In genomic region chr14:67602995-67603545, GRCh38 we compare ENCODE assay signal across 14 cellular contexts.
DNase-seq lines count a peak whose midpoint lies in the region; ATAC-seq lines count a peak whose summit lies in the region.
"Had no signal": no experiment of that assay in that cellular context is flagged by ENCODE, and none has a peak within 500 bp of the region (broad histone marks: within the 10 kb centered on the region; RNA-seq: fewer than 3 reads in every experiment).

No MANE protein-coding gene starts in this region.

- peak; percentile 56 for ATAC-seq in GM18861 (IDR thresholded peaks at IDR 0.05; ENCODE audit: unreplicated experiment)
- peak; percentile 76 for ATAC-seq in GM21786 (IDR thresholded peaks at IDR 0.05; ENCODE audit: unreplicated experiment)
- peak; percentile 52 for ATAC-seq in HG03457 (IDR thresholded peaks at IDR 0.05; ENCODE audit: unreplicated experiment)

- DNase-seq in kidney glomerular epithelial cell (lab: John Stamatoyannopoulos, UW) (peak; percentile 17), NCI-H128 (lab: John Stamatoyannopoulos, UW; ENCODE audit: unreplicated experiment) (no peak), NCI-H1930 (lab: John Stamatoyannopoulos, UW) (no peak)
- no peak for DNase-seq in stimulated activated CD4-positive, alpha-beta T cell treated with anti-CD3 and anti-CD28 coated beads, Interleukin-1b, Interleukin-23, amount 100 ng/mL, for 48 hours
- no peak for DNase-seq in effector CD4-positive, alpha-beta T cell
- DNase-seq: amniotic stem cell; DMS153; NCI-H1417 treated with DMSO at 0.1 percent for 48 hours; RPMI8226; stimulated activated CD4-positive, alpha-beta T cell treated with anti-CD3 and anti-CD28 coated beads, Interleukin-12 subunit alpha, Interleukin-12 subunit beta, amount 100 ng/mL, for 4 hours; stomach had no signal
